In genomic region chr13:58598241-58598640, GRCh38 we compare ENCODE assay signal across 19 cellular contexts.
DNase-seq lines count a peak whose midpoint lies in the region; ATAC-seq, FAIRE-seq and TF ChIP-seq lines count a peak whose summit lies in the region.
"Had no signal": no experiment of that assay in that cellular context is flagged by ENCODE, and none has a peak within 500 bp of the region (broad histone marks: within the 10 kb centered on the region; RNA-seq: fewer than 3 reads in every experiment).

No MANE protein-coding gene starts in this region.

- H3K4me1 Mint-ChIP-seq in astrocyte (ENCODE audit: low read depth, unreplicated experiment): peaks cover 4% of the 10 kb centered on the region
- H3K4me1 Mint-ChIP-seq: CD4-positive, CD25-positive, alpha-beta regulatory T cell had no signal

- H4K20me1 ChIP-seq in astrocyte (ENCODE audit: insufficient read depth, low read length): no peaks in the 10 kb centered on the region
- H4K20me1 ChIP-seq: BLaER1 had no signal

- H3K36me3 ChIP-seq in astrocyte (ENCODE audit: insufficient read depth, low read length) (no peaks in the 10 kb centered on the region), kidney epithelial cell (ENCODE audit: control insufficient read depth, insufficient read depth, low read length) (no peaks in the 10 kb centered on the region)
- H3K36me3 ChIP-seq: BLaER1 had no signal

- H3K4me3 ChIP-seq in astrocyte (ENCODE audit: insufficient read depth, low read depth, low read length): no peak overlapping the region
- no peak overlapping the region for H3K4me3 ChIP-seq in kidney epithelial cell (ENCODE audit: low read depth, low read length)
- H3K4me3 ChIP-seq: BLaER1, GM12878 had no signal

- ATAC-seq in HG02642 (IDR thresholded peaks at IDR 0.05; ENCODE audit: poor library complexity, unreplicated experiment): no peak
- ATAC-seq: GM12878 had no signal

- H3K4me2 ChIP-seq in astrocyte (ENCODE audit: low read length): no peak overlapping the region
- H3K4me2 ChIP-seq: BLaER1 had no signal

- no peaks in the 10 kb centered on the region for H3K27me3 Mint-ChIP-seq in astrocyte (ENCODE audit: low read depth, unreplicated experiment)
- H3K27me3 Mint-ChIP-seq: CD4-positive, CD25-positive, alpha-beta regulatory T cell had no signal

- no peak for FAIRE-seq in astrocyte (lab: Jason Lieb, UNC)
- FAIRE-seq: GM12878, GM18507 had no signal

- H3K27me3 ChIP-seq in astrocyte (ENCODE audit: insufficient read depth, low read length) (no peaks in the 10 kb centered on the region), kidney epithelial cell (ENCODE audit: control insufficient read depth, insufficient read depth, low read length) (no peaks in the 10 kb centered on the region)
- H3K27me3 ChIP-seq: BLaER1 had no signal

- no peak overlapping the region for H3K9ac ChIP-seq in astrocyte (ENCODE audit: low read length)
- H3K9ac ChIP-seq: BLaER1 had no signal

- no peak overlapping the region for H3K27ac ChIP-seq in astrocyte (ENCODE audit: low read depth, low read length)
- H3K27ac ChIP-seq in substantia nigra (ENCODE audit: low read depth, low read length, poor library complexity, severe bottlenecking): no peak overlapping the region
- H3K27ac ChIP-seq: BLaER1, HL-60 had no signal

- no peaks in the 10 kb centered on the region for H3K79me2 ChIP-seq in astrocyte (ENCODE audit: insufficient read depth, low read length)

- H3K9me3 ChIP-seq in astrocyte (ENCODE audit: insufficient read depth, low read depth, low read length): no peaks in the 10 kb centered on the region
- H3K9me3 ChIP-seq: BLaER1 had no signal

- H3K4me3 Mint-ChIP-seq in astrocyte (ENCODE audit: unreplicated experiment): no peak overlapping the region
- H3K4me3 Mint-ChIP-seq: CD4-positive, CD25-positive, alpha-beta regulatory T cell; HFFc6 had no signal

- no peak overlapping the region for H3K27ac Mint-ChIP-seq in astrocyte (ENCODE audit: unreplicated experiment)
- H3K27ac Mint-ChIP-seq: CD4-positive, CD25-positive, alpha-beta regulatory T cell; HFFc6 had no signal

- no peak for TF ChIP-seq CTCF in astrocyte (IDR thresholded peaks at IDR 0.05; ENCODE audit: insufficient read depth, low read depth, low read length)
- no peak for TF ChIP-seq CTCF in kidney epithelial cell (IDR thresholded peaks at IDR 0.05; ENCODE audit: insufficient read depth, low read length, poor library complexity, severe bottlenecking)

- no peak overlapping the region for H2AFZ ChIP-seq in astrocyte (ENCODE audit: low read depth, low read length)

- no peaks in the 10 kb centered on the region for H3K4me1 ChIP-seq in astrocyte (ENCODE audit: insufficient read depth, low read length)
- H3K4me1 ChIP-seq: BLaER1 had no signal

- no peaks in the 10 kb centered on the region for H3K36me3 Mint-ChIP-seq in astrocyte (ENCODE audit: low read depth, unreplicated experiment)
- H3K36me3 Mint-ChIP-seq: CD4-positive, CD25-positive, alpha-beta regulatory T cell had no signal

- no peaks in the 10 kb centered on the region for H3K9me3 Mint-ChIP-seq in astrocyte (ENCODE audit: unreplicated experiment)

- DNase-seq in HT1080 (ENCODE audit: low read depth): peak; percentile 44
- peak; percentile 6 for DNase-seq in astrocyte (ENCODE audit: low read depth)
- peak; percentile 16 for DNase-seq in kidney epithelial cell (ENCODE audit: low read depth)
- peak; percentile 72 for DNase-seq in renal cortical epithelial cell (ENCODE audit: low read depth)
- no peak for DNase-seq in DMS153 treated with DMSO at 0.1 percent for 48 hours (lab: John Stamatoyannopoulos, UW; ENCODE audit: unreplicated experiment)
- no peak for DNase-seq in substantia nigra (lab: John Stamatoyannopoulos, UW)
- DNase-seq: 8988T; AML-193; CD4-positive, CD25-positive, alpha-beta regulatory T cell; DMS 273 treated with DMSO at 0.1 percent for 48 hours; DMS79; HCEC 1CT; HFFc6; IMR-90 had no signal

Comparison
In these comparisons a context has a peak if more than half of its experiments do, and no peak if none do; other contexts are left out.
1. DNase-seq: peak in HT1080 (single experiment), astrocyte (single experiment), kidney epithelial cell (single experiment) and renal cortical epithelial cell (single experiment); none in DMS153 treated with DMSO at 0.1 percent for 48 hours (single experiment) and substantia nigra (0 of 49).